ENCODE assay signal across 12 cellular contexts in genomic region chr2:235330775-235331438, GRCh38.
DNase-seq lines count a peak whose midpoint lies in the region; ATAC-seq and TF ChIP-seq lines count a peak whose summit lies in the region.
"Had no signal": no experiment of that assay in that cellular context is flagged by ENCODE, and none has a peak within 500 bp of the region (broad histone marks: within the 10 kb centered on the region; RNA-seq: fewer than 3 reads in every experiment).

No MANE protein-coding gene starts in this region.

- peaks cover 5% of the 10 kb centered on the region for H3K9me3 Mint-ChIP-seq in chondrocyte (ENCODE audit: low read depth)
- H3K9me3 Mint-ChIP-seq in activated CD4-positive, alpha-beta memory T cell treated with anti-CD3 and anti-CD28 coated beads, Interleukin-2, amount 10 ng/mL, durations not matched to agents 7 days and 5 days = no peaks in the 10 kb centered on the region

- H3K27me3 Mint-ChIP-seq in chondrocyte (ENCODE audit: low read depth) = peaks cover 13% of the 10 kb centered on the region
- H3K27me3 Mint-ChIP-seq in activated CD4-positive, alpha-beta memory T cell treated with anti-CD3 and anti-CD28 coated beads, Interleukin-2, amount 10 ng/mL, durations not matched to agents 7 days and 5 days = peaks cover 2% of the 10 kb centered on the region

- no peak for TF ChIP-seq CTCF in chondrocyte (IDR thresholded peaks at IDR 0.05)
- no peak for TF ChIP-seq CTCF in psoas muscle (IDR thresholded peaks at IDR 0.05)

- H3K27ac ChIP-seq in psoas muscle = no peak overlapping the region
- H3K27ac ChIP-seq: heart left ventricle, skin epidermis had no signal

- peak overlapping the region; percentile 6 for H3K4me3 Mint-ChIP-seq in chondrocyte (ENCODE audit: unreplicated experiment)
- no peak overlapping the region for H3K4me3 Mint-ChIP-seq in activated CD4-positive, alpha-beta memory T cell treated with anti-CD3 and anti-CD28 coated beads, Interleukin-2, amount 10 ng/mL, durations not matched to agents 7 days and 5 days

- peaks cover 24% of the 10 kb centered on the region for H3K4me1 Mint-ChIP-seq in chondrocyte (ENCODE audit: low read depth)
- no peaks in the 10 kb centered on the region for H3K4me1 Mint-ChIP-seq in activated CD4-positive, alpha-beta memory T cell treated with anti-CD3 and anti-CD28 coated beads, Interleukin-2, amount 10 ng/mL, durations not matched to agents 7 days and 5 days

- DNase-seq in GM04504 (ENCODE audit: low read depth) = peak; percentile 27
- DNase-seq in NCI-H460 (ENCODE audit: extremely low read depth, low read depth) = peak; percentile 92
- no peak for DNase-seq in chondrocyte (ENCODE audit: low spot score)
- no peak for DNase-seq in psoas muscle
- DNase-seq in activated CD4-positive, alpha-beta T cell treated with anti-CD3 and anti-CD28 coated beads, Interleukin-2, amount 50 U/mL, for 4 hours = no peak
- DNase-seq in cortex of kidney (lab: John Stamatoyannopoulos, UW) = no peak
- no peak for DNase-seq in activated CD4-positive, alpha-beta memory T cell treated with anti-CD3 and anti-CD28 coated beads, Interleukin-2, amount 10 ng/mL, durations not matched to agents 7 days and 5 days
- DNase-seq: GF-D8, heart left ventricle, T-helper 2 cell had no signal

- ATAC-seq in psoas muscle (peak in 3 of 4 donors; percentile 47 to 69 (median 57)), GM19452 (IDR thresholded peaks at IDR 0.05; ENCODE audit: unreplicated experiment) (no peak)
- ATAC-seq: heart left ventricle had no signal

- CTCF ChIA-PET in activated CD4-positive, alpha-beta memory T cell treated with anti-CD3 and anti-CD28 coated beads, Interleukin-2, amount 10 ng/mL, durations not matched to agents 7 days and 5 days (lab: Charles Lee) = no interaction called here

- peak overlapping the region; percentile 78 for H3K27ac Mint-ChIP-seq in chondrocyte (ENCODE audit: unreplicated experiment)
- H3K27ac Mint-ChIP-seq in activated CD4-positive, alpha-beta memory T cell treated with anti-CD3 and anti-CD28 coated beads, Interleukin-2, amount 10 ng/mL, durations not matched to agents 7 days and 5 days = no peak overlapping the region

- H3K4me3 ChIP-seq in psoas muscle = no peak overlapping the region
- H3K4me3 ChIP-seq: heart left ventricle, skin epidermis had no signal

- H3K9me3 ChIP-seq in psoas muscle = no peaks in the 10 kb centered on the region

- no peaks in the 10 kb centered on the region for H3K4me1 ChIP-seq in psoas muscle
- H3K4me1 ChIP-seq: heart left ventricle had no signal

- 24 to 34% (median 28%) methylated on average over 11 of the region's 11 CpGs for WGBS in psoas muscle, 3 donors

- POLR2A ChIA-PET in activated CD4-positive, alpha-beta memory T cell treated with anti-CD3 and anti-CD28 coated beads, Interleukin-2, amount 10 ng/mL, durations not matched to agents 7 days and 5 days (lab: Charles Lee) = no interaction called here

- H3K36me3 Mint-ChIP-seq in chondrocyte (ENCODE audit: low read depth) = no peaks in the 10 kb centered on the region
- no peaks in the 10 kb centered on the region for H3K36me3 Mint-ChIP-seq in activated CD4-positive, alpha-beta memory T cell treated with anti-CD3 and anti-CD28 coated beads, Interleukin-2, amount 10 ng/mL, durations not matched to agents 7 days and 5 days (ENCODE audit: low read depth)

- intact Hi-C loops in psoas muscle (cut with DNase I) = no loop called here

- H3K36me3 ChIP-seq in psoas muscle (ENCODE audit: insufficient read depth in 1 of 2, low read depth in 1 of 2) = no peaks in the 10 kb centered on the region
- H3K36me3 ChIP-seq: heart left ventricle had no signal

- peaks cover 0 to 11% (median 2%) of the 10 kb centered on the region in 3 donors for H3K27me3 ChIP-seq in psoas muscle (ENCODE audit: insufficient read depth in 3 of 3, low read length in 2 of 3)

Comparison
In these comparisons a context has a peak if more than half of its experiments do, and no peak if none do; other contexts are left out.
1. DNase-seq: peak in GM04504 (single experiment) and NCI-H460 (single experiment); none in chondrocyte (single experiment), psoas muscle (0 of 2), activated CD4-positive, alpha-beta T cell treated with anti-CD3 and anti-CD28 coated beads, Interleukin-2, amount 50 U/mL, for 4 hours (0 of 2), cortex of kidney (single experiment) and activated CD4-positive, alpha-beta memory T cell treated with anti-CD3 and anti-CD28 coated beads, Interleukin-2, amount 10 ng/mL, durations not matched to agents 7 days and 5 days (single experiment).